16 cellular contexts compared by ENCODE assay signal in genomic region chr1:113946112-113946511, GRCh38. TPM values are rescaled to one million over a fixed set of nuclear protein-coding genes. Genes with fewer than 3 reads are reported as not detected.
DNase-seq lines count a peak whose midpoint lies in the region; ATAC-seq and TF ChIP-seq lines count a peak whose summit lies in the region.
"Had no signal": no experiment of that assay in that cellular context is flagged by ENCODE, and none has a peak within 500 bp of the region (broad histone marks: within the 10 kb centered on the region; RNA-seq: fewer than 3 reads in every experiment).

No MANE protein-coding gene starts in this region.

- peak; percentile 41 for ATAC-seq in activated T-helper 17 cell treated with anti-CD3 and anti-CD28 coated beads, Interleukin-2, amount 50 U/mL, for 72 hours (replicated peaks)
- peak; percentile 38 for ATAC-seq in naive thymus-derived CD4-positive, alpha-beta T cell
- no peak for ATAC-seq in GM21360 (IDR thresholded peaks at IDR 0.05; ENCODE audit: unreplicated experiment)
- ATAC-seq in left colon, result no peak

- no peaks in the 10 kb centered on the region for H3K36me3 ChIP-seq in KMS-11 (ENCODE audit: insufficient read depth)
- H3K36me3 ChIP-seq in naive thymus-derived CD4-positive, alpha-beta T cell (ENCODE audit: control insufficient read depth in 2 of 3, insufficient read depth in 3 of 3, low read length in 3 of 3), result peaks cover 0 to 8% (median 0%) of the 10 kb centered on the region in 3 experiments

- peak overlapping the region; percentile 84 for H3K4me3 Mint-ChIP-seq in activated T-helper 17 cell treated with anti-CD3 and anti-CD28 coated beads, Interleukin-2, amount 50 U/mL, for 72 hours
- peak overlapping the region; percentile 57 to 88 (median 83) for H3K4me3 Mint-ChIP-seq in naive thymus-derived CD4-positive, alpha-beta T cell
- H3K4me3 Mint-ChIP-seq: activated B cell treated with CpG ODN at 0.5 μM for 24 hours had no signal

- H4K20me1 ChIP-seq in KMS-11 (ENCODE audit: insufficient read depth), result no peaks in the 10 kb centered on the region; the same call in 1 of the 2 replicates

- CTCF ChIA-PET in naive thymus-derived CD4-positive, alpha-beta T cell (lab: Charles Lee), result interaction anchor here (1.1 to 2.5 kb wide), 5 partner anchors 10 to 110 kb away, joined by 3 to 21 read pairs (median 4); partner anchors contain the start of genes AP4B1, DCLRE1B and HIPK1

- peak; percentile 36 for DNase-seq in NCI-H82 (lab: John Stamatoyannopoulos, UW)
- no peak for DNase-seq in NCI-H82 treated with DMSO at 0.1 percent for 48 hours (lab: John Stamatoyannopoulos, UW; ENCODE audit: unreplicated experiment)
- peak in 4 of 9 donors; percentile 16 to 37 (median 32) for DNase-seq in naive thymus-derived CD4-positive, alpha-beta T cell
- DNase-seq in NCI-H345 (lab: John Stamatoyannopoulos, UW), result no peak
- DNase-seq in left colon, result no peak
- DNase-seq: activated B cell treated with CpG ODN at 0.5 μM for 24 hours; activated T-cell treated with anti-CD3 and anti-CD28 coated beads, Interleukin-2, amount 50 U/mL, for 4 hours; GDM1; NCI-H2227 treated with DMSO at 0.1 percent for 48 hours; stimulated activated CD4-positive, alpha-beta T cell treated with anti-CD3 and anti-CD28 coated beads, Interleukin-4, amount 100 ng/mL, for 1 hour had no signal

- peaks cover 35% of the 10 kb centered on the region for H3K4me1 Mint-ChIP-seq in activated T-helper 17 cell treated with anti-CD3 and anti-CD28 coated beads, Interleukin-2, amount 50 U/mL, for 72 hours
- H3K4me1 Mint-ChIP-seq in naive thymus-derived CD4-positive, alpha-beta T cell, result peaks cover 23 to 85% (median 79%) of the 10 kb centered on the region in 7 donors

- POLR2A ChIA-PET in naive thymus-derived CD4-positive, alpha-beta T cell (lab: Charles Lee), result interaction anchor here (0.6 to 19.6 kb wide), 6 partner anchors 9 to 134 kb away, joined by 3 to 360 read pairs (median 6); partner anchors contain the start of genes AP4B1, DCLRE1B, HIPK1 and RSBN1

- no peak for TF ChIP-seq CTCF in KMS-11 (conservative IDR thresholded peaks at IDR 0.05; ENCODE audit: low read depth, low read length)

- H3K9ac ChIP-seq in KMS-11, result no peak overlapping the region

- intact Hi-C loops in naive thymus-derived CD4-positive, alpha-beta T cell (cut with micrococcal nuclease), result loop anchor here (1.0 to 10.0 kb wide), 6 partner anchors 9 to 1231 kb away; partner anchors contain the start of genes MAGI3 (in 1 of the 2), PHTF1 (in 1 of the 2) and PPM1J (in 1 of the 2)
- intact Hi-C loops in left colon (cut with DNase I, micrococcal nuclease), result loop anchor here in 1 of 2 donors (10.0 kb wide), 1 partner anchor 111 kb away; no protein-coding TSS in a partner anchor

- no peak overlapping the region for H2AFZ ChIP-seq in KMS-11 (ENCODE audit: low read depth)

- H3K9me3 Mint-ChIP-seq in activated T-helper 17 cell treated with anti-CD3 and anti-CD28 coated beads, Interleukin-2, amount 50 U/mL, for 72 hours, result no peaks in the 10 kb centered on the region
- peaks cover 0 to 2% (median 0%) of the 10 kb centered on the region in 11 donors for H3K9me3 Mint-ChIP-seq in naive thymus-derived CD4-positive, alpha-beta T cell
- H3K9me3 Mint-ChIP-seq: activated B cell treated with CpG ODN at 0.5 μM for 24 hours; activated T-cell treated with anti-CD3 and anti-CD28 coated beads, Interleukin-2, amount 50 U/mL, for 4 hours had no signal

- peak overlapping the region; percentile 49 for H3K4me2 ChIP-seq in KMS-11

- H3K27ac ChIP-seq in KMS-11, result peak overlapping the region; percentile 75
- H3K27ac ChIP-seq in naive thymus-derived CD4-positive, alpha-beta T cell (ENCODE audit: low read depth, low read length), result peak overlapping the region; percentile 73
- H3K27ac ChIP-seq: 22Rv1, SJSA1 had no signal

- H3K27me3 ChIP-seq in KMS-11 (ENCODE audit: insufficient read depth, low read depth), result no peaks in the 10 kb centered on the region
- H3K27me3 ChIP-seq in naive thymus-derived CD4-positive, alpha-beta T cell (ENCODE audit: control insufficient read depth in 2 of 2, insufficient read depth in 2 of 2, low read length in 2 of 2), result no peaks in the 10 kb centered on the region
- H3K27me3 ChIP-seq: right atrium auricular region, SJSA1 had no signal

- no peaks in the 10 kb centered on the region for H3K27me3 Mint-ChIP-seq in activated T-helper 17 cell treated with anti-CD3 and anti-CD28 coated beads, Interleukin-2, amount 50 U/mL, for 72 hours
- H3K27me3 Mint-ChIP-seq in naive thymus-derived CD4-positive, alpha-beta T cell, result no peaks in the 10 kb centered on the region
- H3K27me3 Mint-ChIP-seq: activated B cell treated with CpG ODN at 0.5 μM for 24 hours had no signal

- peaks cover 79% of the 10 kb centered on the region for H3K4me1 ChIP-seq in KMS-11 (ENCODE audit: low read depth, poor library complexity, severe bottlenecking)
- peaks cover 35 to 71% of the 10 kb centered on the region in 2 donors for H3K4me1 ChIP-seq in naive thymus-derived CD4-positive, alpha-beta T cell (ENCODE audit: control insufficient read depth in 2 of 2, insufficient read depth in 2 of 2, low read length in 2 of 2)

- H3K9me3 ChIP-seq in naive thymus-derived CD4-positive, alpha-beta T cell (ENCODE audit: control insufficient read depth in 2 of 3, low read length in 3 of 3), result no peaks in the 10 kb centered on the region
- H3K9me3 ChIP-seq: right atrium auricular region, SJSA1 had no signal

- peak overlapping the region; percentile 91 for H3K27ac Mint-ChIP-seq in activated T-helper 17 cell treated with anti-CD3 and anti-CD28 coated beads, Interleukin-2, amount 50 U/mL, for 72 hours
- H3K27ac Mint-ChIP-seq in naive thymus-derived CD4-positive, alpha-beta T cell, result peak overlapping the region; percentile 34 to 99 (median 97)

- H3K4me3 ChIP-seq in KMS-11 (IDR thresholded peaks at IDR 0.05; ENCODE audit: insufficient read depth, low read depth, low read length), result no peak overlapping the region
- no peak overlapping the region for H3K4me3 ChIP-seq in naive thymus-derived CD4-positive, alpha-beta T cell (ENCODE audit: low read length)
- H3K4me3 ChIP-seq: right atrium auricular region, SJSA1 had no signal

- peaks cover 90% of the 10 kb centered on the region for H3K79me2 ChIP-seq in KMS-11 (ENCODE audit: insufficient read depth, low read depth)

- H3K36me3 Mint-ChIP-seq in activated T-helper 17 cell treated with anti-CD3 and anti-CD28 coated beads, Interleukin-2, amount 50 U/mL, for 72 hours (ENCODE audit: low read depth), result peaks cover 67% of the 10 kb centered on the region
- H3K36me3 Mint-ChIP-seq in naive thymus-derived CD4-positive, alpha-beta T cell, result peaks cover 4 to 32% (median 19%) of the 10 kb centered on the region in 5 donors

RNA-seq across cellular contexts. Expression of gene HIPK1, which starts 17.0 kb away (rescaled TPM):
- total RNA-seq in activated T-helper 17 cell treated with anti-CD3 and anti-CD28 coated beads, Interleukin-2, amount 50 U/mL, for 72 hours, result 10 to 100 TPM; 44.4 to 71.0 TPM
- total RNA-seq in naive thymus-derived CD4-positive, alpha-beta T cell, result 100 to 1,000 TPM in 4 of 5 experiments, 10 to 100 TPM in 1; 95.8 to 211 (median 124) TPM
- polyA plus RNA-seq in naive thymus-derived CD4-positive, alpha-beta T cell, result 10 to 100 TPM; 11.8 to 21.3 TPM
- 10 to 100 TPM; 67.4 to 68.2 TPM for total RNA-seq in left colon

RNA-seq across cellular contexts. Expression of gene OLFML3, which starts 33.2 kb away (rescaled TPM):
- under 1 TPM; 0.13 to 0.40 TPM for total RNA-seq in activated T-helper 17 cell treated with anti-CD3 and anti-CD28 coated beads, Interleukin-2, amount 50 U/mL, for 72 hours
- total RNA-seq in naive thymus-derived CD4-positive, alpha-beta T cell, result 1 to 10 TPM in 3 of 5 experiments, under 1 TPM in 2; 0.24 to 1.8 (median 1.1) TPM
- polyA plus RNA-seq in naive thymus-derived CD4-positive, alpha-beta T cell, result not detected
- 10 to 100 TPM in 1 of 2 donors, 1 to 10 TPM in 1; 4.1 to 23.5 TPM for total RNA-seq in left colon

RNA-seq across cellular contexts. Expression of gene DCLRE1B, which starts 41.0 kb away (rescaled TPM):
- 10 to 100 TPM; 16.1 to 21.4 TPM for total RNA-seq in activated T-helper 17 cell treated with anti-CD3 and anti-CD28 coated beads, Interleukin-2, amount 50 U/mL, for 72 hours
- total RNA-seq in naive thymus-derived CD4-positive, alpha-beta T cell, result 10 to 100 TPM in 1 of 5 experiments, 1 to 10 TPM in 4; 4.1 to 13.6 (median 6.9) TPM
- 1 to 10 TPM; 3.7 to 6.8 TPM for polyA plus RNA-seq in naive thymus-derived CD4-positive, alpha-beta T cell
- total RNA-seq in left colon, result 1 to 10 TPM; 3.0 to 4.2 TPM

RNA-seq across cellular contexts. Expression of gene AP4B1, which starts 41.5 kb away (rescaled TPM):
- total RNA-seq in activated T-helper 17 cell treated with anti-CD3 and anti-CD28 coated beads, Interleukin-2, amount 50 U/mL, for 72 hours, result 10 to 100 TPM; 46.5 to 61.7 TPM
- total RNA-seq in naive thymus-derived CD4-positive, alpha-beta T cell, result 10 to 100 TPM; 50.8 to 75.4 (median 65.0) TPM
- polyA plus RNA-seq in naive thymus-derived CD4-positive, alpha-beta T cell, result 10 to 100 TPM; 13.7 to 15.6 TPM
- 10 to 100 TPM; 19.0 to 22.6 TPM for total RNA-seq in left colon

RNA-seq across cellular contexts. Expression of gene BCL2L15, which starts 58.7 kb away (rescaled TPM):
- 1 to 10 TPM in 1 of 2 donors, under 1 TPM in 1; 0.99 to 4.4 TPM for total RNA-seq in activated T-helper 17 cell treated with anti-CD3 and anti-CD28 coated beads, Interleukin-2, amount 50 U/mL, for 72 hours
- total RNA-seq in naive thymus-derived CD4-positive, alpha-beta T cell, result 1 to 10 TPM; 1.1 to 7.5 (median 1.6) TPM
- under 1 TPM in 1 of 2 donors, not detected in 1; 0.60 TPM for polyA plus RNA-seq in naive thymus-derived CD4-positive, alpha-beta T cell
- total RNA-seq in left colon, result 100 to 1,000 TPM; 157 to 187 TPM

Comparison
In these comparisons a context has a peak if more than half of its experiments do, and no peak if none do; other contexts are left out.
1. ATAC-seq: peak in activated T-helper 17 cell treated with anti-CD3 and anti-CD28 coated beads, Interleukin-2, amount 50 U/mL, for 72 hours (single experiment) and naive thymus-derived CD4-positive, alpha-beta T cell (single experiment); none in GM21360 (single experiment) and left colon (single experiment).